31 cellular contexts compared by ENCODE assay signal in the genomic region with DNA sequence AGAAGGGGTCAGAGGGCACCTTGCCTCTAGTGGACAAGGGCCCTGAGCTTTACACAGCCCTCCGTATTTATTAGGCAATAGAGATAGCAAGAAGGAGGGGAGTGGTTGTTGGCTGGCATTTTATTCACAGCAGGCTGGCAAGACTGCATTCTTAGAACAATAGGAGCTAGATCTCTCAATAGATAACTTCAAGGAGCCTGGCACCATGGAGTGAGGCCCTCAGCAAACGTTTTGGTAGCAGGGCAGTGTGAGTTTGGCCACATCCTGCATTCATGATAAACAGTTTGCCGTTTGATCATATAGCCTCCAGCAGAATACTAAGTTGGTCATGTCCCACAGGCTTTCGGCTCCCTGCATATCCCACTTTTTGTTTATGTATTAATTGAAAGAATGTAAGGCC. TPM values are rescaled to one million over a fixed set of nuclear protein-coding genes. Genes with fewer than 3 reads are reported as not detected.
"Had no signal": no experiment of that assay in that cellular context is flagged by ENCODE, and none has a peak within 500 bp of the region (broad histone marks: within the 10 kb centered on the region; RNA-seq: fewer than 3 reads in every experiment).

No MANE protein-coding gene starts in this region.

- DNase-seq: activated CD4-positive, alpha-beta T cell treated with anti-CD3 and anti-CD28 coated beads, Interleukin-2, amount 10 ng/mL, durations not matched to agents 24 days and 14 days; activated CD4-positive, alpha-beta T cell treated with anti-CD3 and anti-CD28 coated beads, Interleukin-2, amount 50 U/mL, for 4 hours; activated CD8-positive, alpha-beta T cell treated with anti-CD3 and anti-CD28 coated beads for 36 hours; activated gamma-delta T cell treated with Interleukin-2 at 50 U/mL for 16 hours; activated naive CD4-positive, alpha-beta T cell treated with anti-CD3 and anti-CD28 coated beads for 36 hours; activated naive CD8-positive, alpha-beta T cell treated with anti-CD3 and anti-CD28 coated beads, Interleukin-2, amount 50 U/mL, for 24 hours; activated T-cell treated with anti-CD3 and anti-CD28 coated beads, Interleukin-2, amount 50 U/mL, for 1 hour; anterior cingulate cortex; central memory CD4-positive, alpha-beta T cell; NCI-H1092 treated with DMSO at 0.1 percent for 48 hours; NCI-H1417; NCI-H187 treated with DMSO at 0.1 percent for 48 hours; NCI-H2081; NCI-H2171 treated with DMSO at 0.1 percent for 48 hours; NCI-H226; NCI-H446 treated with DMSO at 0.1 percent for 48 hours; NCI-H524; NCI-H69; NK-92 treated with Interleukin-12 subunit alpha and Interleukin-12 subunit beta, amount 100 ng/mL, for 24 hours; PC-3; SHP77; SJCRH30; T1000 had no signal

- H3K9ac ChIP-seq: KMS-11 had no signal

- H3K36me3 ChIP-seq: SJCRH30 had no signal

- H3K27me3 ChIP-seq: SJCRH30 had no signal

- H3K4me3 ChIP-seq: SJCRH30, SK-N-MC had no signal

- H3K4me1 ChIP-seq: SJCRH30 had no signal

- H3K9me3 ChIP-seq: SJCRH30 had no signal

- H3K4me2 ChIP-seq: KMS-11 had no signal

- H3K27ac ChIP-seq: KMS-11, SJCRH30, SK-N-MC had no signal

RNA-seq across cellular contexts. Expression of a gene that starts 31.6 kb away (rescaled TPM):
- total RNA-seq: activated CD4-positive, alpha-beta T cell treated with anti-CD3 and anti-CD28 coated beads, Interleukin-2, amount 10 ng/mL, durations not matched to agents 24 days and 14 days; activated CD8-positive, alpha-beta memory T cell treated with anti-CD3 and anti-CD28 coated beads for 36 hours; activated CD8-positive, alpha-beta T cell treated with anti-CD3 and anti-CD28 coated beads for 36 hours; activated naive CD4-positive, alpha-beta T cell treated with anti-CD3 and anti-CD28 coated beads for 36 hours; bronchial epithelial cell; cerebellum; LHCN-M2; PC-3; SJCRH30; T-helper 1 cell treated with Interleukin-12 subunit alpha and Interleukin-12 subunit beta and Interleukin-4 antibody, amounts not matched to agents 30 ng/mL and 1 ng/mL, for 36 hours; T-helper 2 cell treated with Interferon-gamma antibody and Interleukin-4, amounts not matched to agents 100 ng/mL and 5 ng/mL, for 36 hours had no signal

RNA-seq across cellular contexts. Expression of a gene that starts 42.1 kb away (rescaled TPM):
- total RNA-seq: activated CD4-positive, alpha-beta T cell treated with anti-CD3 and anti-CD28 coated beads, Interleukin-2, amount 10 ng/mL, durations not matched to agents 24 days and 14 days; activated CD8-positive, alpha-beta memory T cell treated with anti-CD3 and anti-CD28 coated beads for 36 hours; activated CD8-positive, alpha-beta T cell treated with anti-CD3 and anti-CD28 coated beads for 36 hours; activated naive CD4-positive, alpha-beta T cell treated with anti-CD3 and anti-CD28 coated beads for 36 hours; bronchial epithelial cell; cerebellum; LHCN-M2; PC-3; SJCRH30; T-helper 1 cell treated with Interleukin-12 subunit alpha and Interleukin-12 subunit beta and Interleukin-4 antibody, amounts not matched to agents 30 ng/mL and 1 ng/mL, for 36 hours; T-helper 2 cell treated with Interferon-gamma antibody and Interleukin-4, amounts not matched to agents 100 ng/mL and 5 ng/mL, for 36 hours had no signal
